In the genomic region with DNA sequence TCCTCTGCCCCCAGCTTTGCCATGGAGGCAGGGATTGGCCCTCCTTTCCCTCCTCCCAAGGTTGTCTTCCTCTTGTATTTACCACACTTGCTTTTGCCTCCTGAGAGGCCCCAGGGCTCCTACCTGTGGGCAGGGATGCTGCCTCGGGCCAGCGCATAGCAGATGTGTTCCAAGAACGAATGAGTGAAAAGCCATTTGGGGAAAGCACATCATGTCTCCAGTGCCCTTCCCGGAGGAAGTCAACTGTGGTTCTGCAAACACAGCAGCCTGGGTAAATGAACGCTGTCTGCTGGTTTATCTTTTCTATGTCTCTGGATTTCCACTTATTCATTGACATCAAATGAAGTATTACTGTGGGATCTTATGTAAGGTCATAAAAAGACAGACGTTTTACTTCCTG, we compare ENCODE assay signal across 24 cellular contexts.
DNase-seq lines count a peak whose midpoint lies in the region; ATAC-seq and TF ChIP-seq lines count a peak whose summit lies in the region.
"Had no signal": no experiment of that assay in that cellular context is flagged by ENCODE, and none has a peak within 500 bp of the region (broad histone marks: within the 10 kb centered on the region; RNA-seq: fewer than 3 reads in every experiment).

No MANE protein-coding gene starts in this region.

- H3K9ac ChIP-seq in smooth muscle cell (ENCODE audit: low read depth): peak overlapping the region; percentile 88

- H3K36me3 Mint-ChIP-seq in chondrocyte (ENCODE audit: low read depth) (peaks cover 7% of the 10 kb centered on the region), nephron progenitor cell (ENCODE audit: low read depth) (no peaks in the 10 kb centered on the region)
- H3K36me3 Mint-ChIP-seq: activated CD4-positive, alpha-beta memory T cell treated with anti-CD3 and anti-CD28 coated beads for 36 hours had no signal

- peaks cover 10% of the 10 kb centered on the region for H3K4me1 ChIP-seq in smooth muscle cell (ENCODE audit: low read depth)

- no peaks in the 10 kb centered on the region for H3K27me3 Mint-ChIP-seq in chondrocyte (ENCODE audit: low read depth)
- H3K27me3 Mint-ChIP-seq in nephron progenitor cell (ENCODE audit: low read depth, poor library complexity): peaks cover 8% of the 10 kb centered on the region
- H3K27me3 Mint-ChIP-seq: activated CD4-positive, alpha-beta memory T cell treated with anti-CD3 and anti-CD28 coated beads for 36 hours had no signal

- H3K4me3 Mint-ChIP-seq in chondrocyte (ENCODE audit: unreplicated experiment): no peak overlapping the region
- peak overlapping the region; percentile 5 for H3K4me3 Mint-ChIP-seq in nephron progenitor cell
- H3K4me3 Mint-ChIP-seq: activated CD4-positive, alpha-beta memory T cell treated with anti-CD3 and anti-CD28 coated beads for 36 hours; activated T-cell treated with anti-CD3 and anti-CD28 coated beads, Interleukin-2, amount 50 U/mL, for 72 hours; CD4-positive, alpha-beta T cell; HFFc6; immature natural killer cell; stimulated activated effector memory CD8-positive, alpha-beta T cell treated with anti-CD3 and anti-CD28 coated beads, Interleukin-12 subunit alpha, Interleukin-12 subunit beta, amount 100 ng/mL, for 72 hours; T-helper 1 cell treated with Interleukin-12 subunit alpha and Interleukin-12 subunit beta and Interleukin-4 antibody, amounts not matched to agents 30 μg/mL and 1 μg/mL, for 36 hours had no signal

- WGBS in smooth muscle cell (ENCODE audit: low lambda C conversion rate): 52% methylated on average over 6 of the region's 6 CpGs

- peaks cover 3% of the 10 kb centered on the region for H3K9me3 Mint-ChIP-seq in chondrocyte (ENCODE audit: low read depth)
- H3K9me3 Mint-ChIP-seq in nephron progenitor cell: peaks cover 8% of the 10 kb centered on the region
- H3K9me3 Mint-ChIP-seq: activated CD4-positive, alpha-beta memory T cell treated with anti-CD3 and anti-CD28 coated beads for 36 hours; activated T-cell treated with anti-CD3 and anti-CD28 coated beads, Interleukin-2, amount 50 U/mL, for 72 hours; HFFc6; immature natural killer cell; stimulated activated effector memory CD8-positive, alpha-beta T cell treated with anti-CD3 and anti-CD28 coated beads, Interleukin-12 subunit alpha, Interleukin-12 subunit beta, amount 100 ng/mL, for 72 hours had no signal

- ATAC-seq in GM19035 (IDR thresholded peaks at IDR 0.05; ENCODE audit: unreplicated experiment): no peak
- ATAC-seq: activated T-cell treated with anti-CD3 and anti-CD28 coated beads, Interleukin-2, amount 50 U/mL, for 72 hours; left cardiac atrium; stimulated activated effector memory CD8-positive, alpha-beta T cell treated with anti-CD3 and anti-CD28 coated beads, Interleukin-12 subunit alpha, Interleukin-12 subunit beta, amount 100 ng/mL, for 72 hours had no signal

- peak overlapping the region; percentile 99 for H3K27ac ChIP-seq in smooth muscle cell (ENCODE audit: low read depth)
- H3K27ac ChIP-seq: neutrophil, SK-N-MC had no signal

- no peak overlapping the region for H3K4me3 ChIP-seq in smooth muscle cell
- H3K4me3 ChIP-seq: GM23248, SK-N-MC had no signal

- no peaks in the 10 kb centered on the region for H3K79me2 ChIP-seq in smooth muscle cell (ENCODE audit: low read depth)

- H3F3A ChIP-seq in smooth muscle cell (ENCODE audit: low read depth): peaks cover 25% of the 10 kb centered on the region

- no peak overlapping the region for H2AFZ ChIP-seq in smooth muscle cell (ENCODE audit: low read depth)
- H2AFZ ChIP-seq: GM23248 had no signal

- no peaks in the 10 kb centered on the region for H3K36me3 ChIP-seq in smooth muscle cell (ENCODE audit: low read depth)
- H3K36me3 ChIP-seq: neutrophil had no signal

- no peaks in the 10 kb centered on the region for H3K27me3 ChIP-seq in smooth muscle cell (ENCODE audit: low read depth)

- H3K27ac Mint-ChIP-seq in chondrocyte (ENCODE audit: unreplicated experiment): peak overlapping the region; percentile 98
- peak overlapping the region; percentile 64 for H3K27ac Mint-ChIP-seq in nephron progenitor cell
- H3K27ac Mint-ChIP-seq: activated CD4-positive, alpha-beta memory T cell treated with anti-CD3 and anti-CD28 coated beads for 36 hours; activated T-cell treated with anti-CD3 and anti-CD28 coated beads, Interleukin-2, amount 50 U/mL, for 72 hours; CD4-positive, alpha-beta T cell; HFFc6; immature natural killer cell; stimulated activated effector memory CD8-positive, alpha-beta T cell treated with anti-CD3 and anti-CD28 coated beads, Interleukin-12 subunit alpha, Interleukin-12 subunit beta, amount 100 ng/mL, for 72 hours; T-helper 1 cell treated with Interleukin-12 subunit alpha and Interleukin-12 subunit beta and Interleukin-4 antibody, amounts not matched to agents 30 μg/mL and 1 μg/mL, for 36 hours had no signal

- peaks cover 49% of the 10 kb centered on the region for H3K4me1 Mint-ChIP-seq in chondrocyte (ENCODE audit: low read depth)
- peaks cover 60% of the 10 kb centered on the region for H3K4me1 Mint-ChIP-seq in nephron progenitor cell
- H3K4me1 Mint-ChIP-seq: immature natural killer cell; stimulated activated effector memory CD8-positive, alpha-beta T cell treated with anti-CD3 and anti-CD28 coated beads, Interleukin-12 subunit alpha, Interleukin-12 subunit beta, amount 100 ng/mL, for 72 hours had no signal

- peak overlapping the region; percentile 44 for H3K4me2 ChIP-seq in smooth muscle cell

- DNase-seq in NCI-H510A treated with DMSO at 0.1 percent for 48 hours (lab: John Stamatoyannopoulos, UW) (peak; percentile 83), NCI-H510A (lab: John Stamatoyannopoulos, UW) (no peak), chondrocyte (ENCODE audit: low spot score) (no peak), nephron progenitor cell (no peak), smooth muscle cell (lab: John Stamatoyannopoulos, UW; ENCODE audit: unreplicated experiment) (no peak), activated gamma-delta T cell (lab: John Stamatoyannopoulos, UW) (no peak), NCI-H82 (lab: John Stamatoyannopoulos, UW) (no peak)
- DNase-seq: activated CD4-positive, alpha-beta memory T cell treated with anti-CD3 and anti-CD28 coated beads for 36 hours; activated CD4-positive, CD25-positive, alpha-beta regulatory T cell treated with anti-CD3 and anti-CD28 coated beads, Interleukin-2, amount 50 U/mL, for 72 hours; activated naive CD4-positive, alpha-beta T cell; activated T-cell treated with anti-CD3 and anti-CD28 coated beads, Interleukin-2, amount 50 U/mL, for 72 hours; CD4-positive, alpha-beta T cell; GM23248; HFFc6; immature natural killer cell; Kasumi-1; left cardiac atrium; NCI-H1417 treated with DMSO at 0.1 percent for 48 hours; OCI-M1 had no signal

- no peaks in the 10 kb centered on the region for H4K20me1 ChIP-seq in smooth muscle cell (ENCODE audit: low read depth)

- H3K9me3 ChIP-seq in smooth muscle cell (replicated peaks; ENCODE audit: low read depth): no peaks in the 10 kb centered on the region
- H3K9me3 ChIP-seq: neutrophil had no signal

- TF ChIP-seq CTCF in chondrocyte (IDR thresholded peaks at IDR 0.05): no peak
- no peak for TF ChIP-seq CTCF in nephron progenitor cell (IDR thresholded peaks at IDR 0.05)
- TF ChIP-seq CTCF in smooth muscle cell (IDR thresholded peaks at IDR 0.05; ENCODE audit: borderline replicate concordance, insufficient read depth, poor library complexity, severe bottlenecking): no peak
